Comparison of ENCODE assay signal across 9 cellular contexts in the genomic region with DNA sequence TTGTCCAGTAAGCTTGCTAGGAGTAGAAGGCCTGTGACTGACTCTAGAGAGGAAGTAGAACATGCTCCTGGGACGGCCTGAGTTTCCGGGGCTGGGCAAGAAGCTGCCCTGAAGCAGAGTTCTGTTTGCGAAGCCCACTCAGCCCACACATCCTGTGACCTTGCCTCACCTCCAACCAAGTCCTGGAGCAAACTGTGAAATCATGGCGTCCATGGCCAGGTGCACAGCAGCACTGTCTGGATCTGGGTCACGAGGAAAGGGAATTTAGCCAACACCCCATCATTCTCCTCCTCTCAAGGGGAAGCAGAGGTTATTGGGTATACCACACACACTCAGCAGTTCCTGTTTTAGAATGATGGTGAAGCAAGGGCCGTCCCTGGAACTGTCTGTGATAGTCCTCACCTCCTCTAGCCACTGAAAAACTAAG.
DNase-seq lines count a peak whose midpoint lies in the region; ATAC-seq and TF ChIP-seq lines count a peak whose summit lies in the region.
"Had no signal": no experiment of that assay in that cellular context is flagged by ENCODE, and none has a peak within 500 bp of the region (broad histone marks: within the 10 kb centered on the region; RNA-seq: fewer than 3 reads in every experiment).

No MANE protein-coding gene starts in this region.

- H3K9me3 ChIP-seq in osteoblast (ENCODE audit: low read depth, low read length) (no peaks in the 10 kb centered on the region), Caco-2 (no peaks in the 10 kb centered on the region)

- H3K27me3 Mint-ChIP-seq in activated T-helper 1 cell treated with anti-CD3 and anti-CD28 coated beads, Interleukin-12 subunit alpha, Interleukin-12 subunit beta, Interleukin-2, Interleukin-4 antibody, amounts not matched to agents 30 ng/mL and 10 ng/mL and 1 ng/mL, durations not matched to agents 14 hours and 24 hours and 36 hours (ENCODE audit: insufficient read depth): peaks cover 5% of the 10 kb centered on the region
- H3K27me3 Mint-ChIP-seq in Caco-2 (ENCODE audit: insufficient read depth, unreplicated experiment): no peaks in the 10 kb centered on the region

- no peaks in the 10 kb centered on the region for H3K9me3 Mint-ChIP-seq in activated T-helper 1 cell treated with anti-CD3 and anti-CD28 coated beads, Interleukin-12 subunit alpha, Interleukin-12 subunit beta, Interleukin-2, Interleukin-4 antibody, amounts not matched to agents 30 ng/mL and 10 ng/mL and 1 ng/mL, durations not matched to agents 14 hours and 24 hours and 36 hours
- H3K9me3 Mint-ChIP-seq in Caco-2 (ENCODE audit: unreplicated experiment): no peaks in the 10 kb centered on the region

- peak; percentile 73 for DNase-seq in KG1 (lab: John Stamatoyannopoulos, UW)
- DNase-seq in activated T-helper 1 cell treated with anti-CD3 and anti-CD28 coated beads, Interleukin-12 subunit alpha, Interleukin-12 subunit beta, Interleukin-2, Interleukin-4 antibody, amounts not matched to agents 30 ng/mL and 10 ng/mL and 1 ng/mL, durations not matched to agents 14 hours and 24 hours and 36 hours (ENCODE audit: low spot score): no peak
- no peak for DNase-seq in osteoblast (ENCODE audit: insufficient read length, low spot score, missing footprints)
- DNase-seq in Caco-2: no peak
- no peak for DNase-seq in NCI-H1417 (lab: John Stamatoyannopoulos, UW)
- DNase-seq in mesenteric fat pad (ENCODE audit: low spot score): no peak
- no peak for DNase-seq in NCI-H2081 (lab: John Stamatoyannopoulos, UW)
- DNase-seq: NK-92 treated with Interleukin-12 subunit alpha and Interleukin-12 subunit beta, amount 100 ng/mL, for 24 hours had no signal

- H3K4me1 ChIP-seq in osteoblast (ENCODE audit: insufficient read depth, low read length) (peaks cover 8% of the 10 kb centered on the region), Caco-2 (peaks cover 8% of the 10 kb centered on the region)

- no peak overlapping the region for H3K4me2 ChIP-seq in osteoblast (ENCODE audit: insufficient read depth, low read length)

- peak overlapping the region; percentile 6 for H2AFZ ChIP-seq in osteoblast (ENCODE audit: low read length)

- no peaks in the 10 kb centered on the region for H3K36me3 ChIP-seq in osteoblast (ENCODE audit: insufficient read depth, low read length)
- H3K36me3 ChIP-seq in Caco-2 (ENCODE audit: control insufficient read depth, insufficient read depth, low read length): no peaks in the 10 kb centered on the region

- no peak overlapping the region for H3K27ac ChIP-seq in osteoblast (ENCODE audit: low read depth, low read length)

- H3K27me3 ChIP-seq in osteoblast (ENCODE audit: insufficient read depth, low read length): peaks cover 16% of the 10 kb centered on the region
- H3K27me3 ChIP-seq in Caco-2 (replicated peaks; ENCODE audit: control insufficient read depth, insufficient read depth, low read length): no peaks in the 10 kb centered on the region

- TF ChIP-seq CTCF in osteoblast (IDR thresholded peaks at IDR 0.05; ENCODE audit: extremely low read depth, low read depth, low read length) (no peak), Caco-2 (IDR thresholded peaks at IDR 0.05; ENCODE audit: insufficient read depth in 1 of 2, low read depth in 1 of 2, low read length in 1 of 2, severe bottlenecking in 1 of 2, unreplicated experiment in 1 of 2) (no peak)

- POLR2A ChIA-PET in Caco-2 (lab: Charles Lee): no interaction called here

- H3K4me1 Mint-ChIP-seq in activated T-helper 1 cell treated with anti-CD3 and anti-CD28 coated beads, Interleukin-12 subunit alpha, Interleukin-12 subunit beta, Interleukin-2, Interleukin-4 antibody, amounts not matched to agents 30 ng/mL and 10 ng/mL and 1 ng/mL, durations not matched to agents 14 hours and 24 hours and 36 hours (ENCODE audit: low read depth): peaks cover 20% of the 10 kb centered on the region
- peaks cover 6% of the 10 kb centered on the region for H3K4me1 Mint-ChIP-seq in Caco-2 (ENCODE audit: low read depth, unreplicated experiment)

- H4K20me1 ChIP-seq in osteoblast (ENCODE audit: insufficient read depth, low read length): no peaks in the 10 kb centered on the region

- no TSS peak for BruUV-seq in Caco-2 (replicated peaks; lab: Mats Ljungman, UMichigan)

- H3K4me3 Mint-ChIP-seq in activated T-helper 1 cell treated with anti-CD3 and anti-CD28 coated beads, Interleukin-12 subunit alpha, Interleukin-12 subunit beta, Interleukin-2, Interleukin-4 antibody, amounts not matched to agents 30 ng/mL and 10 ng/mL and 1 ng/mL, durations not matched to agents 14 hours and 24 hours and 36 hours: no peak overlapping the region
- no peak overlapping the region for H3K4me3 Mint-ChIP-seq in Caco-2 (ENCODE audit: unreplicated experiment)

- CTCF ChIA-PET in Caco-2 (lab: Charles Lee): interaction anchor here (2.0 kb wide), 1 partner anchor 119 kb away, joined by 13 read pairs; no protein-coding TSS in a partner anchor

- no peaks in the 10 kb centered on the region for H3K79me2 ChIP-seq in osteoblast (ENCODE audit: insufficient read depth, low read length)

- H3K27ac Mint-ChIP-seq in activated T-helper 1 cell treated with anti-CD3 and anti-CD28 coated beads, Interleukin-12 subunit alpha, Interleukin-12 subunit beta, Interleukin-2, Interleukin-4 antibody, amounts not matched to agents 30 ng/mL and 10 ng/mL and 1 ng/mL, durations not matched to agents 14 hours and 24 hours and 36 hours: peak overlapping the region; percentile 1
- H3K27ac Mint-ChIP-seq in Caco-2 (ENCODE audit: unreplicated experiment): no peak overlapping the region

- intact Hi-C loops in activated T-helper 1 cell treated with anti-CD3 and anti-CD28 coated beads, Interleukin-12 subunit alpha, Interleukin-12 subunit beta, Interleukin-2, Interleukin-4 antibody, amounts not matched to agents 30 ng/mL and 10 ng/mL and 1 ng/mL, durations not matched to agents 14 hours and 24 hours and 36 hours (cut with micrococcal nuclease): loop anchor here (10.0 kb wide), 1 partner anchor 1023 kb away; no protein-coding TSS in a partner anchor
- intact Hi-C loops in Caco-2 (cut with micrococcal nuclease; ENCODE audit: unreplicated experiment): loop anchor here (2.0 to 5.0 kb wide), 3 partner anchors 65 to 1016 kb away; no protein-coding TSS in a partner anchor

- H3K36me3 Mint-ChIP-seq in activated T-helper 1 cell treated with anti-CD3 and anti-CD28 coated beads, Interleukin-12 subunit alpha, Interleukin-12 subunit beta, Interleukin-2, Interleukin-4 antibody, amounts not matched to agents 30 ng/mL and 10 ng/mL and 1 ng/mL, durations not matched to agents 14 hours and 24 hours and 36 hours (ENCODE audit: low read depth): no peaks in the 10 kb centered on the region
- no peaks in the 10 kb centered on the region for H3K36me3 Mint-ChIP-seq in Caco-2 (ENCODE audit: insufficient read depth, unreplicated experiment)

- no peak overlapping the region for H3K4me3 ChIP-seq in osteoblast (ENCODE audit: insufficient read depth, low read length)
- H3K4me3 ChIP-seq in Caco-2 (ENCODE audit: low read depth, low read length): no peak overlapping the region

- ATAC-seq in GM18868 (IDR thresholded peaks at IDR 0.05; ENCODE audit: unreplicated experiment): peak; percentile 49
